ENCODE assay signal across 22 cellular contexts in genomic region chr1:204325944-204326343, GRCh38. TPM values are rescaled to one million over a fixed set of nuclear protein-coding genes. Genes with fewer than 3 reads are reported as not detected.
DNase-seq lines count a peak whose midpoint lies in the region; ATAC-seq lines count a peak whose summit lies in the region.
"Had no signal": no experiment of that assay in that cellular context is flagged by ENCODE, and none has a peak within 500 bp of the region (broad histone marks: within the 10 kb centered on the region; RNA-seq: fewer than 3 reads in every experiment).

No MANE protein-coding gene starts in this region.

- peaks cover 1% of the 10 kb centered on the region for H3K79me2 ChIP-seq in trophoblast cell (ENCODE audit: control insufficient read depth, insufficient read depth, low read length, poor library complexity)

- H3K4ac ChIP-seq in trophoblast cell (ENCODE audit: low read depth, low read length) = no peak overlapping the region

- no peak overlapping the region for H2AFZ ChIP-seq in trophoblast cell (ENCODE audit: insufficient read depth, low read length, poor library complexity)

- WGBS in trophoblast cell (ENCODE audit: extremely low coverage, insufficient coverage, insufficient read length) = no CpG with 5 or more reads among the region's 5 CpGs

- no peak overlapping the region for H4K12ac ChIP-seq in trophoblast cell (ENCODE audit: low read depth, low read length)

- H3K27ac ChIP-seq in layer of hippocampus (ENCODE audit: low read depth, low read length) (peak overlapping the region; percentile 20), trophoblast cell (ENCODE audit: low read depth, low read length) (no peak overlapping the region)
- H3K27ac ChIP-seq: HL-60 had no signal

- H3K4me2 ChIP-seq in trophoblast cell (ENCODE audit: low read length) = no peak overlapping the region

- no peak overlapping the region for H4K8ac ChIP-seq in trophoblast cell (ENCODE audit: low read depth, low read length)

- ATAC-seq in HG03520 (IDR thresholded peaks at IDR 0.05; ENCODE audit: unreplicated experiment) = no peak
- ATAC-seq: HCT116, HepG2, SK-N-SH treated with all-trans-retinoic acid at 6 μM for 48 hours had no signal

- no peak overlapping the region for H2BK5ac ChIP-seq in trophoblast cell (ENCODE audit: low read depth, low read length, poor library complexity)

- no peaks in the 10 kb centered on the region for H3K9me3 ChIP-seq in trophoblast cell (ENCODE audit: insufficient read depth, low read depth, low read length)

- H2BK12ac ChIP-seq in trophoblast cell (ENCODE audit: low read length) = peak overlapping the region; percentile 74

- H3K4me3 ChIP-seq in trophoblast cell (ENCODE audit: low read depth, low read length) = no peak overlapping the region

- H2BK120ac ChIP-seq in trophoblast cell (ENCODE audit: insufficient read depth, low read length, poor library complexity) = peak overlapping the region; percentile 52

- H3K36me3 ChIP-seq in trophoblast cell (ENCODE audit: control insufficient read depth in 1 of 2, insufficient read depth in 2 of 2, low read length in 2 of 2) = no peaks in the 10 kb centered on the region

- no peak overlapping the region for H3K18ac ChIP-seq in trophoblast cell (ENCODE audit: low read length)

- peaks cover 23 to 26% of the 10 kb centered on the region in 2 experiments for H3K4me1 ChIP-seq in trophoblast cell (ENCODE audit: control insufficient read depth in 1 of 2, insufficient read depth in 2 of 2, low read length in 2 of 2)

- H2AK5ac ChIP-seq in trophoblast cell (ENCODE audit: low read length) = peak overlapping the region; percentile 38

- H3K9ac ChIP-seq in trophoblast cell (ENCODE audit: low read length) = no peak overlapping the region

- H3K14ac ChIP-seq in trophoblast cell (ENCODE audit: low read length) = peak overlapping the region; percentile 43

- peaks cover 17% of the 10 kb centered on the region for H3K79me1 ChIP-seq in trophoblast cell (ENCODE audit: low read length)

- H3K27me3 ChIP-seq in layer of hippocampus (ENCODE audit: control insufficient read depth, insufficient read depth, low read length) (no peaks in the 10 kb centered on the region), trophoblast cell (ENCODE audit: insufficient read depth, low read length) (no peaks in the 10 kb centered on the region)

- H4K91ac ChIP-seq in trophoblast cell (ENCODE audit: low read depth, low read length) = peak overlapping the region; percentile 25

- H3K23ac ChIP-seq in trophoblast cell (ENCODE audit: low read length) = no peak overlapping the region

- DNase-seq in Ammon's horn (ENCODE audit: low spot score) (peak; percentile 75), anterior cingulate cortex (lab: John Stamatoyannopoulos, UW) (peak in 31 of 58 donors; percentile 15 to 75 (median 44)), trophoblast cell (no peak), activated T-cell treated with anti-CD3 and anti-CD28 coated beads for 4 hours (no peak), NAMALWA (ENCODE audit: low spot score) (no peak)
- no peak for DNase-seq in stimulated activated CD4-positive, alpha-beta T cell treated with anti-CD3 and anti-CD28 coated beads, Interleukin-4, amount 100 ng/mL, for 1 hour
- DNase-seq: DMS53, GF-D8, KBM-7, MM.1S, NCI-H1092, NCI-H1436, NCI-H187 treated with DMSO at 0.1 percent for 48 hours, NCI-H2107, NCI-H446 treated with DMSO at 0.1 percent for 48 hours, NCI-H526 treated with DMSO at 0.1 percent for 48 hours had no signal

RNA-seq across cellular contexts. Expression of gene PLEKHA6, which starts 33.8 kb away (rescaled TPM):
- 26.6 and 31.1 TPM in 2 replicates for polyA plus RNA-seq in trophoblast cell (2013)

Comparison
In these comparisons a context has a peak if more than half of its experiments do, and no peak if none do; other contexts are left out.
1. DNase-seq: peak in Ammon's horn (single experiment) and anterior cingulate cortex (31 of 58); none in trophoblast cell (0 of 2), activated T-cell treated with anti-CD3 and anti-CD28 coated beads for 4 hours (single experiment), stimulated activated CD4-positive, alpha-beta T cell treated with anti-CD3 and anti-CD28 coated beads, Interleukin-4, amount 100 ng/mL, for 1 hour (single experiment) and NAMALWA (single experiment).